23 cellular contexts compared by ENCODE assay signal in genomic region chr6:73131706-73132105, GRCh38.
A peak's percentile ranks its signal among the peaks of the same experiment; 100 is the strongest.
DNase-seq lines count a peak whose midpoint lies in the region; ATAC-seq and TF ChIP-seq lines count a peak whose summit lies in the region.
"Had no signal": no experiment of that assay in that cellular context is flagged by ENCODE, and none has a peak within 500 bp of the region (broad histone marks: within the 10 kb centered on the region; RNA-seq: fewer than 3 reads in every experiment).

No MANE protein-coding gene starts in this region.

- H3K27me3 Mint-ChIP-seq in HFFc6 (ENCODE audit: insufficient read depth): no peaks in the 10 kb centered on the region; the same call in none of the 2 replicates
- no peaks in the 10 kb centered on the region for H3K27me3 Mint-ChIP-seq in activated naive CD8-positive, alpha-beta T cell treated with anti-CD3 and anti-CD28 coated beads, Interleukin-2, amount 50 U/mL, for 24 hours
- H3K27me3 Mint-ChIP-seq: activated B cell treated with CpG ODN at 0.5 μM for 24 hours had no signal

- peaks cover 18% of the 10 kb centered on the region for H3K27me3 ChIP-seq in adipocyte (replicated peaks; ENCODE audit: control insufficient read depth, insufficient read depth, low read length)
- H3K27me3 ChIP-seq in gastrocnemius medialis: no peaks in the 10 kb centered on the region
- H3K27me3 ChIP-seq in dorsolateral prefrontal cortex: no peaks in the 10 kb centered on the region
- H3K27me3 ChIP-seq: colonic mucosa had no signal

- H3K4me3 ChIP-seq in AG10803 (ENCODE audit: low read length) (no peak overlapping the region), adipocyte (ENCODE audit: low read length) (no peak overlapping the region), gastrocnemius medialis (no peak overlapping the region), dorsolateral prefrontal cortex (no peak overlapping the region)
- H3K4me3 ChIP-seq: colonic mucosa, psoas muscle, SK-N-MC, smooth muscle cell had no signal

- H3K9me3 ChIP-seq in adipocyte (ENCODE audit: control insufficient read depth, low read length): peaks cover 4% of the 10 kb centered on the region
- H3K9me3 ChIP-seq in gastrocnemius medialis: no peaks in the 10 kb centered on the region
- H3K9me3 ChIP-seq: colonic mucosa, psoas muscle had no signal

- peaks cover 36% of the 10 kb centered on the region for H3K4me1 Mint-ChIP-seq in HFFc6 (ENCODE audit: low read depth)
- peaks cover 5% of the 10 kb centered on the region for H3K4me1 Mint-ChIP-seq in activated naive CD8-positive, alpha-beta T cell treated with anti-CD3 and anti-CD28 coated beads, Interleukin-2, amount 50 U/mL, for 24 hours

- H3K36me3 Mint-ChIP-seq in HFFc6 (ENCODE audit: low read depth): peaks cover 27% of the 10 kb centered on the region
- peaks cover 9% of the 10 kb centered on the region for H3K36me3 Mint-ChIP-seq in activated naive CD8-positive, alpha-beta T cell treated with anti-CD3 and anti-CD28 coated beads, Interleukin-2, amount 50 U/mL, for 24 hours (ENCODE audit: low read depth)
- H3K36me3 Mint-ChIP-seq: activated CD4-positive, alpha-beta memory T cell treated with anti-CD3 and anti-CD28 coated beads for 36 hours; CD4-positive, CD25-positive, alpha-beta regulatory T cell had no signal

- H3K4me3 Mint-ChIP-seq in HFFc6: no peak overlapping the region
- H3K4me3 Mint-ChIP-seq in activated naive CD8-positive, alpha-beta T cell treated with anti-CD3 and anti-CD28 coated beads, Interleukin-2, amount 50 U/mL, for 24 hours: no peak overlapping the region
- H3K4me3 Mint-ChIP-seq: activated B cell treated with CpG ODN at 0.5 μM for 24 hours; activated CD4-positive, alpha-beta memory T cell treated with anti-CD3 and anti-CD28 coated beads for 36 hours; activated naive CD4-positive, alpha-beta T cell treated with anti-CD3 and anti-CD28 coated beads, Interleukin-2, amount 10 ng/mL, durations not matched to agents 7 days and 5 days; CD4-positive, CD25-positive, alpha-beta regulatory T cell; T-helper 2 cell treated with Interferon-gamma antibody and Interleukin-4, amounts not matched to agents 5 μg/mL and 100 μg/mL, for 36 hours had no signal

- DNase-seq in AG10803 (ENCODE audit: low read depth) (peak; percentile 36), HFFc6 (peak; percentile 22), adipocyte (ENCODE audit: low read depth) (peak; percentile 34), iris pigment epithelial cell (ENCODE audit: low read depth) (peak; percentile 25), gastrocnemius medialis (no peak), dorsolateral prefrontal cortex (no peak)
- no peak for DNase-seq in activated naive CD8-positive, alpha-beta T cell treated with anti-CD3 and anti-CD28 coated beads, Interleukin-2, amount 50 U/mL, for 24 hours
- DNase-seq: ACHN; activated B cell treated with CpG ODN at 0.5 μM for 24 hours; activated CD4-positive, alpha-beta memory T cell treated with anti-CD3 and anti-CD28 coated beads for 36 hours; activated naive CD4-positive, alpha-beta T cell treated with anti-CD3 and anti-CD28 coated beads, Interleukin-2, amount 10 ng/mL, durations not matched to agents 7 days and 5 days; CD4-positive, CD25-positive, alpha-beta regulatory T cell; colonic mucosa; DMS79; glutamatergic neuron; left ventricle myocardium superior; NCI-H1694; psoas muscle; stimulated activated CD4-positive, alpha-beta T cell treated with anti-CD3 and anti-CD28 coated beads, Interleukin-4, amount 100 ng/mL, for 1 hour had no signal

- in situ Hi-C loops in gastrocnemius medialis (cut with MboI; ENCODE audit: low sequenced_read_pairs in 4 of 4): loop anchor here in 3 of 4 donors (5.0 to 10.0 kb wide), 3 partner anchors 514 to 719 kb away; no protein-coding TSS in a partner anchor

- no peak for TF ChIP-seq CTCF in AG10803 (conservative IDR thresholded peaks at IDR 0.05; ENCODE audit: low read length)
- TF ChIP-seq CTCF in HFFc6 (IDR thresholded peaks at IDR 0.05): no peak
- no peak for TF ChIP-seq CTCF in gastrocnemius medialis (IDR thresholded peaks at IDR 0.05 in 4 of 5, conservative IDR thresholded peaks at IDR 0.05 in 1 of 5)
- TF ChIP-seq CTCF in dorsolateral prefrontal cortex (IDR thresholded peaks at IDR 0.05 in 54 of 56, conservative IDR thresholded peaks at IDR 0.05 in 2 of 56; ENCODE audit: low read depth in 1 of 56, partially characterized antibody in 56 of 56): no peak

- H3K4me1 ChIP-seq in adipocyte (ENCODE audit: control insufficient read depth, insufficient read depth, low read length): no peaks in the 10 kb centered on the region
- H3K4me1 ChIP-seq in gastrocnemius medialis: no peaks in the 10 kb centered on the region
- H3K4me1 ChIP-seq: colonic mucosa had no signal

- H3K9me3 Mint-ChIP-seq in HFFc6: no peaks in the 10 kb centered on the region
- no peaks in the 10 kb centered on the region for H3K9me3 Mint-ChIP-seq in activated naive CD8-positive, alpha-beta T cell treated with anti-CD3 and anti-CD28 coated beads, Interleukin-2, amount 50 U/mL, for 24 hours
- H3K9me3 Mint-ChIP-seq: activated B cell treated with CpG ODN at 0.5 μM for 24 hours; activated CD4-positive, alpha-beta memory T cell treated with anti-CD3 and anti-CD28 coated beads for 36 hours; activated naive CD4-positive, alpha-beta T cell treated with anti-CD3 and anti-CD28 coated beads, Interleukin-2, amount 10 ng/mL, durations not matched to agents 7 days and 5 days; T-helper 2 cell treated with Interferon-gamma antibody and Interleukin-4, amounts not matched to agents 5 μg/mL and 100 μg/mL, for 36 hours had no signal

- H3K36me3 ChIP-seq in adipocyte (ENCODE audit: control insufficient read depth, insufficient read depth, low read length, severe bottlenecking): no peaks in the 10 kb centered on the region
- H3K36me3 ChIP-seq in gastrocnemius medialis: no peaks in the 10 kb centered on the region
- H3K36me3 ChIP-seq: colonic mucosa had no signal

- intact Hi-C loops in gastrocnemius medialis (cut with DNase I; ENCODE audit: low total_unique reads) (loop anchor here (2.0 kb wide), 1 partner anchor 49 kb away; no protein-coding TSS in a partner anchor), dorsolateral prefrontal cortex (cut with DNase I) (loop anchor here (2.0 to 5.0 kb wide), 4 partner anchors 509 to 721 kb away; partner anchors contain the start of gene KCNQ5 (in 1 of the 2))

- H3K27ac Mint-ChIP-seq in HFFc6: no peak overlapping the region
- no peak overlapping the region for H3K27ac Mint-ChIP-seq in activated naive CD8-positive, alpha-beta T cell treated with anti-CD3 and anti-CD28 coated beads, Interleukin-2, amount 50 U/mL, for 24 hours
- H3K27ac Mint-ChIP-seq: activated B cell treated with CpG ODN at 0.5 μM for 24 hours; activated CD4-positive, alpha-beta memory T cell treated with anti-CD3 and anti-CD28 coated beads for 36 hours; activated naive CD4-positive, alpha-beta T cell treated with anti-CD3 and anti-CD28 coated beads, Interleukin-2, amount 10 ng/mL, durations not matched to agents 7 days and 5 days; CD4-positive, CD25-positive, alpha-beta regulatory T cell; T-helper 2 cell treated with Interferon-gamma antibody and Interleukin-4, amounts not matched to agents 5 μg/mL and 100 μg/mL, for 36 hours had no signal

- H3K27ac ChIP-seq in gastrocnemius medialis: no peak overlapping the region
- peak overlapping the region in 3 of 59 donors; percentile 3 to 10 (median 4) for H3K27ac ChIP-seq in dorsolateral prefrontal cortex
- H3K27ac ChIP-seq: colonic mucosa, psoas muscle, SK-N-MC had no signal

- TF ChIP-seq POLR2A in gastrocnemius medialis (IDR thresholded peaks at IDR 0.05): no peak

- no peak overlapping the region for H3K9ac ChIP-seq in adipocyte (ENCODE audit: low read length)

- ATAC-seq in HG03097 (IDR thresholded peaks at IDR 0.05; ENCODE audit: low FRiP score, unreplicated experiment) (no peak), gastrocnemius medialis (no peak)
- no peak for ATAC-seq in activated naive CD8-positive, alpha-beta T cell treated with anti-CD3 and anti-CD28 coated beads, Interleukin-2, amount 50 U/mL, for 24 hours
- ATAC-seq: left ventricle myocardium superior, psoas muscle had no signal

Comparison
In these comparisons a context has a peak if more than half of its experiments do, and no peak if none do; other contexts are left out.
1. DNase-seq: peak in AG10803 (single experiment), HFFc6 (single experiment), adipocyte (single experiment) and iris pigment epithelial cell (single experiment); none in gastrocnemius medialis (0 of 2), activated naive CD8-positive, alpha-beta T cell treated with anti-CD3 and anti-CD28 coated beads, Interleukin-2, amount 50 U/mL, for 24 hours (single experiment) and dorsolateral prefrontal cortex (0 of 10).